Comparison of ENCODE assay signal across 8 cellular contexts in genomic region chr4:185811509-185812364, GRCh38. TPM values are rescaled to one million over a fixed set of nuclear protein-coding genes. Genes with fewer than 3 reads are reported as not detected.
DNase-seq lines count a peak whose midpoint lies in the region; ATAC-seq and TF ChIP-seq lines count a peak whose summit lies in the region.

Gene SORBS2, minus strand, starts transcription at chr4:185812194. Its CDS starts 121,623 bp downstream, at chr4:185690571.

- H3K4me3 ChIP-seq in coronary artery, result peak within 1 kb of the TSS; percentile 71
- H3K4me3 ChIP-seq in lower lobe of right lung, result peak within 1 kb of the TSS; percentile 48
- peak within 1 kb of the TSS; percentile 18 to 47 (median 32) for H3K4me3 ChIP-seq in tibial nerve

- no peaks in the 10 kb centered on the region for H3K4me1 ChIP-seq in lower lobe of right lung
- H3K4me1 ChIP-seq in tibial nerve, result no peaks in the 10 kb centered on the region

- intact Hi-C loops in lower lobe of right lung (cut with DNase I), result no loop called here

- no peak for TF ChIP-seq POLR2A in tibial nerve (IDR thresholded peaks at IDR 0.05)

- H3K27ac ChIP-seq in coronary artery (peak within 1 kb of the TSS; percentile 32 to 74), lower lobe of right lung (peak within 1 kb of the TSS; percentile 72), tibial nerve (peak within 1 kb of the TSS in 2 of 4 donors; percentile 21 to 71)

- ATAC-seq in HG03066 (IDR thresholded peaks at IDR 0.05; ENCODE audit: low read depth, unreplicated experiment) (peak; percentile 87), lower lobe of right lung (peak; percentile 87 to 90)

- 31 to 36% methylated on average over 20 of the region's 20 CpGs for WGBS in tibial nerve, 2 donors

- H3K27me3 ChIP-seq in lower lobe of right lung (ENCODE audit: low read depth) (no peaks in the 10 kb centered on the region), tibial nerve (no peaks in the 10 kb centered on the region)

- TF ChIP-seq CTCF in coronary artery (IDR thresholded peaks at IDR 0.05) (no peak), lower lobe of right lung (IDR thresholded peaks at IDR 0.05) (no peak), tibial nerve (IDR thresholded peaks at IDR 0.05) (no peak)

- TF ChIP-seq EP300 in tibial nerve (IDR thresholded peaks at IDR 0.05), result peak in 1 of 2 donors; percentile 28

- no peaks in the 10 kb centered on the region for H3K9me3 ChIP-seq in lower lobe of right lung
- H3K9me3 ChIP-seq in tibial nerve, result no peaks in the 10 kb centered on the region

- DNase-seq in NCI-H1436 treated with DMSO at 0.1 percent for 48 hours (lab: John Stamatoyannopoulos, UW), result peak; percentile 5
- no peak for DNase-seq in NCI-H1436 (lab: John Stamatoyannopoulos, UW)
- peak; percentile 60 for DNase-seq in NCI-H460 (ENCODE audit: extremely low read depth, low read depth)
- DNase-seq in coronary artery (ENCODE audit: low spot score), result no peak
- peak; percentile 59 for DNase-seq in lower lobe of right lung
- DNase-seq in tibial nerve (ENCODE audit: low spot score in 2 of 2), result no peak
- no peak for DNase-seq in NK-92 treated with Interleukin-12 subunit alpha and Interleukin-12 subunit beta, amount 100 ng/mL, for 24 hours (lab: John Stamatoyannopoulos, UW)

- no peaks in the 10 kb centered on the region for H3K36me3 ChIP-seq in lower lobe of right lung
- no peaks in the 10 kb centered on the region for H3K36me3 ChIP-seq in tibial nerve

RNA-seq across cellular contexts. Expression of gene SORBS2, which starts in this region (rescaled TPM):
- total RNA-seq in NCI-H460 (2014; rRNA removed; shearing (Covaris generic)), result 22.0 and 23.8 TPM in 2 replicates
- polyA plus RNA-seq in NCI-H460 (2014; cell fraction: nucleus; rRNA removed), result 22.1 and 24.3 TPM in 2 replicates
- 49.3 TPM for total RNA-seq in lower lobe of right lung
- total RNA-seq in tibial nerve, result 100 to 1,000 TPM in 1 of 4 donors, 10 to 100 TPM in 3; 45.3 to 135 (median 76.2) TPM

Comparison
In these comparisons a context has a peak if more than half of its experiments do, and no peak if none do; other contexts are left out.
1. DNase-seq: peak in NCI-H1436 treated with DMSO at 0.1 percent for 48 hours (single experiment), NCI-H460 (single experiment) and lower lobe of right lung (single experiment); none in NCI-H1436 (single experiment), coronary artery (single experiment), tibial nerve (0 of 2) and NK-92 treated with Interleukin-12 subunit alpha and Interleukin-12 subunit beta, amount 100 ng/mL, for 24 hours (single experiment).
2. Peak in every context shown above with its lines, with median percentiles within 50 percentile points of each other: H3K4me3 ChIP-seq.